In genomic region chr1:183634429-183635065, GRCh38 we compare ENCODE assay signal across 7 cellular contexts. TPM values are rescaled to one million over a fixed set of nuclear protein-coding genes. Genes with fewer than 3 reads are reported as not detected.
A peak's percentile ranks its signal among the peaks of the same experiment; 100 is the strongest.
DNase-seq lines count a peak whose midpoint lies in the region; ATAC-seq and TF ChIP-seq lines count a peak whose summit lies in the region.

No MANE protein-coding gene starts in this region.

- no peak overlapping the region for H3K4ac ChIP-seq in H9 (ENCODE audit: low read depth, low read length)

- H3K14ac ChIP-seq in H9 (ENCODE audit: insufficient read depth, low read length), result no peak overlapping the region

- TF ChIP-seq CTCF in H9 (conservative IDR thresholded peaks at IDR 0.05) (no peak), SU-DHL-6 (IDR thresholded peaks at IDR 0.05; ENCODE audit: insufficient read depth, low read length, poor library complexity, severe bottlenecking) (no peak), gastroesophageal sphincter (IDR thresholded peaks at IDR 0.05) (no peak), spleen (IDR thresholded peaks at IDR 0.05 in 8 of 11, conservative IDR thresholded peaks at IDR 0.05 in 3 of 11) (no peak)

- H2BK5ac ChIP-seq in H9 (ENCODE audit: insufficient read length, low read length), result no peak overlapping the region

- H3K4me1 Mint-ChIP-seq in H9, result peaks cover 35 to 36% of the 10 kb centered on the region in 2 experiments

- no peaks in the 10 kb centered on the region; the same call in 1 of the 2 replicates for H3K27me3 ChIP-seq in H9 (ENCODE audit: insufficient read depth, low read length)
- H3K27me3 ChIP-seq in SU-DHL-6 (ENCODE audit: low read length), result no peaks in the 10 kb centered on the region
- no peaks in the 10 kb centered on the region for H3K27me3 ChIP-seq in gastroesophageal sphincter
- H3K27me3 ChIP-seq in spleen (replicated peaks in 1 of 7), result no peaks in the 10 kb centered on the region

- H3K27me3 Mint-ChIP-seq in H9 (ENCODE audit: low read depth), result peaks cover 14% of the 10 kb centered on the region

- H3K9ac ChIP-seq in H9 (ENCODE audit: extremely low read depth, insufficient read length, low read length) (peak overlapping the region; percentile 48), SU-DHL-6 (ENCODE audit: low read length) (peak overlapping the region; percentile 91)

- no peak overlapping the region for H2BK120ac ChIP-seq in H9 (ENCODE audit: low read depth, low read length, poor library complexity, severe bottlenecking)

- H3K36me3 Mint-ChIP-seq in H9 (ENCODE audit: insufficient read depth in 1 of 3, low read depth in 3 of 3), result peaks cover 8 to 14% (median 13%) of the 10 kb centered on the region in 3 experiments; a peak in 6 of 7 replicates

- no peak overlapping the region for H4K91ac ChIP-seq in H9 (ENCODE audit: insufficient read length, low read depth, low read length)

- no peaks in the 10 kb centered on the region for H3K9me2 ChIP-seq in SU-DHL-6 (replicated peaks; ENCODE audit: insufficient read depth, low read length)

- TF ChIP-seq EP300 in gastroesophageal sphincter (IDR thresholded peaks at IDR 0.05), result no peak

- intact Hi-C loops in spleen (cut with DNase I; ENCODE audit: low total_unique reads), result loop anchor here (5.0 kb wide), 1 partner anchor 162 kb away; the partner anchor contains the start of gene SMG7

- no peak overlapping the region for H3K23ac ChIP-seq in H9 (ENCODE audit: insufficient read length, low read depth, low read length)

- H3T11ph ChIP-seq in H9 (ENCODE audit: low read length), result no peak overlapping the region

- ATAC-seq in gastroesophageal sphincter (no peak), HG03159 (IDR thresholded peaks at IDR 0.05; ENCODE audit: unreplicated experiment) (no peak)

- DNase-seq in H9, result no peak
- no peak for DNase-seq in spleen
- DNase-seq in activated gamma-delta T cell treated with Interleukin-2 at 50 U/mL for 16 hours, result no peak
- no peak for DNase-seq in KBM-7

- WGBS in H9 (ENCODE audit: extremely low coverage, insufficient read length, low lambda C conversion rate), result no CpG with 5 or more reads among the region's 10 CpGs
- WGBS in gastroesophageal sphincter (ENCODE audit: low coverage in 1 of 2), 2 donors, result 0% methylated on average over 6 to 10 of the region's 10 CpGs
- 0 to 1% (median 1%) methylated on average over 10 of the region's 10 CpGs for whole genome bisulfite sequencing in spleen, 5 donors

- H3K79me2 ChIP-seq in H9 (ENCODE audit: insufficient read depth, low read length), result no peaks in the 10 kb centered on the region
- H3K79me2 ChIP-seq in SU-DHL-6 (ENCODE audit: insufficient read depth, low read length), result peaks cover 40% of the 10 kb centered on the region

- no peaks in the 10 kb centered on the region for H3K79me1 ChIP-seq in H9 (ENCODE audit: insufficient read depth, low read depth, low read length, poor library complexity, severe bottlenecking)

- H3K27ac Mint-ChIP-seq in H9, result peak overlapping the region in 2 of 3 experiments; percentile 69 to 93; a peak in 3 of 7 replicates

- H3K18ac ChIP-seq in H9 (ENCODE audit: insufficient read length, low read depth, low read length), result peak overlapping the region; percentile 31

- peaks cover 26% of the 10 kb centered on the region for H3K36me3 ChIP-seq in SU-DHL-6 (ENCODE audit: low read length)
- H3K36me3 ChIP-seq in gastroesophageal sphincter, result peaks cover 0 to 12% of the 10 kb centered on the region in 2 donors
- peaks cover 0 to 36% (median 16%) of the 10 kb centered on the region in 6 donors for H3K36me3 ChIP-seq in spleen

- peaks cover 22% of the 10 kb centered on the region for H3F3A ChIP-seq in SU-DHL-6 (ENCODE audit: insufficient read depth)

- H2BK15ac ChIP-seq in H9 (ENCODE audit: low read depth, low read length), result no peak overlapping the region

- peak overlapping the region; percentile 99 to 100 for H3K4me3 Mint-ChIP-seq in H9

- H4K5ac ChIP-seq in H9 (ENCODE audit: insufficient read length, low read depth, low read length), result no peak overlapping the region

- no peak overlapping the region for H3K27ac ChIP-seq in H9 (ENCODE audit: insufficient read length, low read depth, low read length)
- peak overlapping the region; percentile 79 for H3K27ac ChIP-seq in SU-DHL-6 (ENCODE audit: low read depth, low read length)
- peak overlapping the region; percentile 94 to 98 (median 96) for H3K27ac ChIP-seq in gastroesophageal sphincter
- H3K27ac ChIP-seq in spleen, result peak overlapping the region; percentile 89 to 99 (median 97)

- H3K4me1 ChIP-seq in H9 (ENCODE audit: insufficient read depth, low read length) (no peaks in the 10 kb centered on the region), gastroesophageal sphincter (peaks cover 5 to 52% (median 6%) of the 10 kb centered on the region in 3 donors), spleen (peaks cover 31 to 85% (median 57%) of the 10 kb centered on the region in 6 donors)

- in situ Hi-C loops in KBM-7 (cut with MboI; ENCODE audit: low pct_unique_long_range_greater_than_20kb, low sequenced_read_pairs), result no loop called here

- TF ChIP-seq POLR2A in gastroesophageal sphincter (IDR thresholded peaks at IDR 0.05) (no peak), spleen (IDR thresholded peaks at IDR 0.05) (no peak)

- no peak overlapping the region for H3K56ac ChIP-seq in H9 (ENCODE audit: insufficient read length, low read depth, low read length)

- H3K4me3 ChIP-seq in SU-DHL-6 (ENCODE audit: insufficient read depth, low read length, poor library complexity, severe bottlenecking) (peak overlapping the region; percentile 99), gastroesophageal sphincter (peak overlapping the region; percentile 76 to 81), spleen (peak overlapping the region; percentile 86 to 95 (median 90))

- H2AK5ac ChIP-seq in H9 (ENCODE audit: insufficient read length, low read length), result no peak overlapping the region

- H3K23me2 ChIP-seq in H9 (ENCODE audit: insufficient read length, low read depth, low read length, poor library complexity, severe bottlenecking), result peaks cover 4% of the 10 kb centered on the region

- no peak overlapping the region for H2BK20ac ChIP-seq in H9 (ENCODE audit: low read depth, low read length, poor library complexity, severe bottlenecking)

- H3K9me3 ChIP-seq in H9 (ENCODE audit: control insufficient read depth, low read depth, low read length) (no peaks in the 10 kb centered on the region), SU-DHL-6 (ENCODE audit: insufficient read depth, low read length) (no peaks in the 10 kb centered on the region), gastroesophageal sphincter (no peaks in the 10 kb centered on the region), spleen (no peaks in the 10 kb centered on the region)

- no peaks in the 10 kb centered on the region for H3K9me3 Mint-ChIP-seq in H9

- H4K20me1 ChIP-seq in H9 (ENCODE audit: control insufficient read depth, insufficient read depth, insufficient read length) (no peaks in the 10 kb centered on the region), SU-DHL-6 (ENCODE audit: low read depth, low read length) (peaks cover 28% of the 10 kb centered on the region)

- no peak overlapping the region for H4K8ac ChIP-seq in H9 (replicated peaks; ENCODE audit: insufficient read length, low read depth, low read length)

- H2AFZ ChIP-seq in H9 (ENCODE audit: low read length) (no peak overlapping the region), SU-DHL-6 (ENCODE audit: low read depth, low read length, severe bottlenecking) (no peak overlapping the region)

- peak overlapping the region; percentile 57 for H3K4me2 ChIP-seq in H9 (ENCODE audit: insufficient read depth, insufficient read length, low read length)
- peak overlapping the region; percentile 80 for H3K4me2 ChIP-seq in SU-DHL-6 (ENCODE audit: low read depth, low read length, poor library complexity, severe bottlenecking)

- H2BK12ac ChIP-seq in H9 (ENCODE audit: insufficient read length, low read depth, low read length), result no peak overlapping the region

RNA-seq across cellular contexts. Expression of gene ARPC5, which starts 1.0 kb away (rescaled TPM):
- total RNA-seq in H9 (2021), result 67.7 and 69.7 TPM in 2 replicates
- total RNA-seq in gastroesophageal sphincter, result 100 to 1,000 TPM in 2 of 4 donors, 10 to 100 TPM in 2; 66.8 to 154 (median 87.5) TPM
- total RNA-seq in spleen, result 100 to 1,000 TPM; 141 to 221 (median 171) TPM
- polyA plus RNA-seq in spleen, result 100 to 1,000 TPM; 122 to 208 (median 190) TPM

RNA-seq across cellular contexts. Expression of gene APOBEC4, which starts 18.6 kb away (rescaled TPM):
- total RNA-seq in H9 (2021) (not detected in 2 replicates), gastroesophageal sphincter (not detected), spleen (not detected)
- polyA plus RNA-seq in spleen, result not detected

RNA-seq across cellular contexts. Expression of gene NCF2, which starts 44.3 kb away (rescaled TPM):
- total RNA-seq in H9 (2021) (not detected in 2 replicates), gastroesophageal sphincter (10 to 100 TPM in 2 of 4 donors, 1 to 10 TPM in 2; 3.7 to 22.0 (median 13.8) TPM), spleen (100 to 1,000 TPM in 5 of 7 donors, 10 to 100 TPM in 2; 62.2 to 232 (median 114) TPM)
- polyA plus RNA-seq in spleen, result 10 to 100 TPM; 14.9 to 34.7 (median 20.5) TPM
